1 cellular context compared by ENCODE assay signal in genomic region chr1:89524369-89525168, GRCh38.
TF ChIP-seq lines count a peak whose summit lies in the region.

Gene LRRC8B, plus strand, starts transcription at chr1:89524829. Its CDS starts 57,822 bp downstream, at chr1:89582651.

TF ChIP-seq in HEK293, 187 proteins besides CTCF, POLR2A, EP300 and RAD21 (continued from another document):
- TF ChIP-seq ZBTB11 (tag by site-specific recombination; conservative IDR thresholded peaks at IDR 0.05; ENCODE audit: low read depth): peak; percentile 19; the same call in 1 of the 2 replicates
- TF ChIP-seq HIC1 (tag by site-specific recombination; IDR thresholded peaks at IDR 0.05): peak; percentile 93
- TF ChIP-seq ZNF660 (tag by site-specific recombination; IDR thresholded peaks at IDR 0.05): no peak
- peak; percentile 74; the same call in 1 of the 2 replicates for TF ChIP-seq ZNF610 (tag by site-specific recombination; IDR thresholded peaks at IDR 0.05; ENCODE audit: borderline replicate concordance)
- TF ChIP-seq ZNF398 (tag by site-specific recombination; IDR thresholded peaks at IDR 0.05): peak; percentile 98
